In genomic region chr11:61627831-61628753, GRCh38 we compare ENCODE assay signal across 8 cellular contexts. TPM values are rescaled to one million over a fixed set of nuclear protein-coding genes. Genes with fewer than 3 reads are reported as not detected.
DNase-seq lines count a peak whose midpoint lies in the region; ATAC-seq and TF ChIP-seq lines count a peak whose summit lies in the region.

No MANE protein-coding gene starts in this region.

- no peak for TF ChIP-seq EP300 in ovary (IDR thresholded peaks at IDR 0.05)

- intact Hi-C loops in ovary (cut with DNase I) = loop anchor here in 2 of 4 donors (2.0 to 10.0 kb wide), 2 partner anchors 45 to 83 kb away; no protein-coding TSS in a partner anchor

- H3K4me3 ChIP-seq in AG04450 (ENCODE audit: low read depth, low read length) (no peak overlapping the region), ovary (no peak overlapping the region)

- DNase-seq in AG04450 (ENCODE audit: low read depth, low spot score) (peak; percentile 50), NCI-H226 (peak; percentile 46), fibroblast of the conjunctiva (ENCODE audit: low read depth) (peak; percentile 68), ovary (peak; percentile 50 to 83 (median 62))
- peak; percentile 26 for DNase-seq in activated CD8-positive, alpha-beta memory T cell treated with anti-CD3 and anti-CD28 coated beads, Interleukin-2, amount 50 U/mL, for 4 hours

- CTCF ChIA-PET in AG04450 (lab: Charles Lee) = interaction anchor here (0.6 to 3.8 kb wide), 21 partner anchors 9 to 190 kb away, joined by 3 to 38 read pairs (median 3); no protein-coding TSS in a partner anchor

- ATAC-seq in GM19395 (IDR thresholded peaks at IDR 0.05; ENCODE audit: unreplicated experiment) = no peak
- ATAC-seq in GM18870 (IDR thresholded peaks at IDR 0.05; ENCODE audit: unreplicated experiment) = no peak

- H3K4me1 ChIP-seq in ovary (ENCODE audit: insufficient read depth) = no peaks in the 10 kb centered on the region

- WGBS in ovary, 3 donors = 51 to 55% (median 53%) methylated on average over 15 of the region's 15 CpGs

- H3K27ac ChIP-seq in AG04450 (ENCODE audit: low read depth, low read length) (no peak overlapping the region), ovary (no peak overlapping the region)

- no peaks in the 10 kb centered on the region for H3K36me3 ChIP-seq in ovary

- no peak for TF ChIP-seq POLR2A in ovary (IDR thresholded peaks at IDR 0.05)

- peak; percentile 93 for TF ChIP-seq CTCF in AG04450 (IDR thresholded peaks at IDR 0.05; ENCODE audit: low read depth, low read length)
- TF ChIP-seq CTCF in GM12873 (IDR thresholded peaks at IDR 0.05; ENCODE audit: insufficient read depth, low read depth, low read length, missing control alignments) = peak; percentile 89
- peak in 2 of 3 donors; percentile 44 to 60 for TF ChIP-seq CTCF in ovary (IDR thresholded peaks at IDR 0.05)

- H3K27me3 ChIP-seq in AG04450 (ENCODE audit: control insufficient read depth, insufficient read depth, low read length) = peaks cover 13% of the 10 kb centered on the region
- H3K27me3 ChIP-seq in ovary = no peaks in the 10 kb centered on the region

- H3K9me3 ChIP-seq in AG04450 (ENCODE audit: control insufficient read depth, insufficient read depth, low read length) (no peaks in the 10 kb centered on the region), ovary (no peaks in the 10 kb centered on the region)

- POLR2A ChIA-PET in AG04450 (lab: Yijun Ruan, JAX) = no interaction called here

RNA-seq across cellular contexts. Expression of gene SYT7, which starts 47.2 kb away (rescaled TPM):
- 0.45 and 0.60 TPM in 2 replicates for polyA plus RNA-seq in AG04450 (2011; rRNA removed)
- polyA minus RNA-seq in AG04450 (2011; rRNA and poly(A)+ RNA removed) = 0.83 and 1.0 TPM in 2 replicates
- total RNA-seq in ovary = 1 to 10 TPM in 5 of 7 donors, under 1 TPM in 2; 0.24 to 4.6 (median 1.5) TPM
- polyA plus RNA-seq in ovary = 1 to 10 TPM; 1.7 to 4.9 TPM

RNA-seq across cellular contexts. Expression of gene DAGLA, which starts 52.1 kb away (rescaled TPM):
- polyA plus RNA-seq in AG04450 (2011; rRNA removed) (1.1 and 1.7 TPM in 2 replicates), ovary (under 1 TPM; 0.40 to 0.77 TPM)
- polyA minus RNA-seq in AG04450 (2011; rRNA and poly(A)+ RNA removed) = 1.9 and 3.2 TPM in 2 replicates
- total RNA-seq in ovary = 1 to 10 TPM in 6 of 7 donors, under 1 TPM in 1; 0.48 to 4.4 (median 1.9) TPM
